Comparison of ENCODE assay signal across 16 cellular contexts in the genomic region with DNA sequence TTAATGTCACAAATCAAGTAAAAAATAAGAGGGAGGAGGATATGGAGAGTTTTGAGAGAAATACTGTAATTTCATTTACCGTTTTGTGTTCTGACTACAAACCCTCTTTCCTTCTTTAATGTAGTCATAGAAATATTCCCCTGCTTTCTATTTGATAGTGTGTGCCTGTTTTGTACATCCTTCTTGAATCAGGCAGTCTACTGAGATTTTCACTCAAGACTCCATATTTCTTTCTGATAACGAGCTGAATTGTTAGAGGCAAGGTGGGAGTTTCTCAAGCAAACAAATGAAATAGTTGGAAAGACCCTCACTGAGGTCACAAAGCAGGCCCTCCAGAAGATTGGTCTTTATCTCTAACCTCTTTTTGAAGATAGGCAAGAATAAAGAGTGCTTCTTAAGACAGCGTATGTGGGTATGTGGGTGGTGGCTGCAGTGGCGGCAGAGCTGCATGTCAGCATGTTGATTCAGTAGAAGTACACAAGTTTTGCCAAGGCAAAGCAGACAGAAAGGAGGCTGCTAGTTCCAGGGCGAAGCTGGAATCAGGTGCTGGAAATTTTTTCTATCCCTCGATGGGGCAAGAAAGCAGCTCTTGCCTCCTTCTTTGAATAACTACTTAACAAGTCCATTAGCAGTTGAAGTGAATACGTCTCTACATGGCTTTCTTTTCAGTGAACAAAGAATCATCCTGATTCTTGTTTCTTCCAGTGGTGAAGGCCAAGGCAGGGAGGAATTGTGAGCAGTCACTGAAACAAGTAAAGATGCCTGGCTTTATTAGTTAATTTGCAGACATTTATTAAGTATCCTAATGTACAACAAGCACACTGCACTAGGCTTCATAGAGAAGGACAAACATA.
DNase-seq lines count a peak whose midpoint lies in the region; ATAC-seq, FAIRE-seq and TF ChIP-seq lines count a peak whose summit lies in the region.
"Had no signal": no experiment of that assay in that cellular context is flagged by ENCODE, and none has a peak within 500 bp of the region (broad histone marks: within the 10 kb centered on the region; RNA-seq: fewer than 3 reads in every experiment).

No MANE protein-coding gene starts in this region.

- H3K36me3 Mint-ChIP-seq in activated CD4-positive, alpha-beta T cell treated with anti-CD3 and anti-CD28 coated beads, Interleukin-2, amount 10 ng/mL, durations not matched to agents 24 days and 14 days (ENCODE audit: low read depth) = peaks cover 2% of the 10 kb centered on the region
- H3K36me3 Mint-ChIP-seq in WTC11 = no peaks in the 10 kb centered on the region
- no peaks in the 10 kb centered on the region for H3K36me3 Mint-ChIP-seq in activated T-helper 2 cell treated with anti-CD3 and anti-CD28 coated beads, Interferon-gamma antibody, Interleukin-2, Interleukin-4, amounts not matched to agents 10 μg/mL and 5 μg/mL and 100 μg/mL, durations not matched to agents 14 hours and 24 hours and 36 hours (ENCODE audit: low read depth)
- H3K36me3 Mint-ChIP-seq: CD8-positive, alpha-beta memory T cell had no signal

- H3K27me3 ChIP-seq in keratinocyte (ENCODE audit: control insufficient read depth, extremely low read depth, insufficient read depth, low read length) (no peaks in the 10 kb centered on the region), testis (no peaks in the 10 kb centered on the region), sigmoid colon (no peaks in the 10 kb centered on the region)
- H3K27me3 ChIP-seq: neutrophil had no signal

- H3K27ac ChIP-seq in keratinocyte (ENCODE audit: control insufficient read depth, insufficient read depth, low read length) (no peak overlapping the region), testis (peak overlapping the region; percentile 8 to 75), sigmoid colon (no peak overlapping the region)
- H3K27ac ChIP-seq: lower lobe of right lung, neutrophil, SK-N-MC had no signal

- H3K4me1 Mint-ChIP-seq in activated CD4-positive, alpha-beta T cell treated with anti-CD3 and anti-CD28 coated beads, Interleukin-2, amount 10 ng/mL, durations not matched to agents 24 days and 14 days = peaks cover 5% of the 10 kb centered on the region
- peaks cover 10% of the 10 kb centered on the region for H3K4me1 Mint-ChIP-seq in WTC11
- no peaks in the 10 kb centered on the region for H3K4me1 Mint-ChIP-seq in activated T-helper 2 cell treated with anti-CD3 and anti-CD28 coated beads, Interferon-gamma antibody, Interleukin-2, Interleukin-4, amounts not matched to agents 10 μg/mL and 5 μg/mL and 100 μg/mL, durations not matched to agents 14 hours and 24 hours and 36 hours (ENCODE audit: low read depth)

- peak; percentile 51 for ATAC-seq in WTC11
- ATAC-seq: sciatic nerve had no signal

- 32 to 51% methylated on average over 7 of the region's 7 CpGs for WGBS in testis, 2 donors
- WGBS in sigmoid colon, 2 donors = 65 to 78% methylated on average over 7 of the region's 7 CpGs

- H3K4me1 ChIP-seq in keratinocyte (ENCODE audit: control insufficient read depth, extremely low read depth, insufficient read depth, low read length) = no peaks in the 10 kb centered on the region
- H3K4me1 ChIP-seq in testis = no peaks in the 10 kb centered on the region
- H3K4me1 ChIP-seq in sigmoid colon = no peaks in the 10 kb centered on the region
- H3K4me1 ChIP-seq: lower lobe of right lung had no signal

- POLR2A ChIA-PET in WTC11 (lab: Charles Lee) = no interaction called here

- CTCF ChIA-PET in WTC11 (lab: Charles Lee) = interaction anchor here (0.5 kb wide), 1 partner anchor 469 kb away, joined by 3 read pairs; no protein-coding TSS in a partner anchor

- no peaks in the 10 kb centered on the region for H3K36me3 ChIP-seq in keratinocyte (ENCODE audit: control insufficient read depth in 2 of 2, extremely low read depth in 1 of 2, insufficient read depth in 2 of 2, low read length in 2 of 2)
- H3K36me3 ChIP-seq in testis (ENCODE audit: low read depth, missing control alignments) = no peaks in the 10 kb centered on the region
- no peaks in the 10 kb centered on the region for H3K36me3 ChIP-seq in sigmoid colon
- H3K36me3 ChIP-seq: lower lobe of right lung, neutrophil had no signal

- TF ChIP-seq POLR2A in testis (IDR thresholded peaks at IDR 0.05) (no peak), sigmoid colon (IDR thresholded peaks at IDR 0.05) (no peak)

- H3K9me1 ChIP-seq in keratinocyte (ENCODE audit: control insufficient read depth, extremely low read depth, insufficient read depth, low read length) = no peaks in the 10 kb centered on the region

- H3K27me3 Mint-ChIP-seq in activated CD4-positive, alpha-beta T cell treated with anti-CD3 and anti-CD28 coated beads, Interleukin-2, amount 10 ng/mL, durations not matched to agents 24 days and 14 days = no peaks in the 10 kb centered on the region
- no peaks in the 10 kb centered on the region for H3K27me3 Mint-ChIP-seq in WTC11 (ENCODE audit: low read depth)
- no peaks in the 10 kb centered on the region for H3K27me3 Mint-ChIP-seq in activated T-helper 2 cell treated with anti-CD3 and anti-CD28 coated beads, Interferon-gamma antibody, Interleukin-2, Interleukin-4, amounts not matched to agents 10 μg/mL and 5 μg/mL and 100 μg/mL, durations not matched to agents 14 hours and 24 hours and 36 hours (ENCODE audit: low read depth)
- H3K27me3 Mint-ChIP-seq: CD8-positive, alpha-beta memory T cell had no signal

- no peaks in the 10 kb centered on the region for H4K20me1 ChIP-seq in keratinocyte (ENCODE audit: control insufficient read depth, extremely low read depth, insufficient read depth, low read length)

- H3K4me3 ChIP-seq in keratinocyte (ENCODE audit: control insufficient read depth in 2 of 3, extremely low read depth in 1 of 3, insufficient read depth in 2 of 3, low read depth in 1 of 3, low read length in 3 of 3) (no peak overlapping the region), testis (no peak overlapping the region), sigmoid colon (no peak overlapping the region)
- H3K4me3 ChIP-seq: lower lobe of right lung, SK-N-MC had no signal

- no peak overlapping the region for H3K4me2 ChIP-seq in keratinocyte (ENCODE audit: control insufficient read depth, extremely low read depth, insufficient read depth, low read depth, low read length)

- dilution Hi-C loops in keratinocyte (cut with MboI; ENCODE audit: extremely low pct_ligation_motif_present, low sequenced_read_pairs) = no loop called here

- H2AFZ ChIP-seq in keratinocyte (ENCODE audit: control insufficient read depth, low read length) = peak overlapping the region; percentile 58

- H3K9ac ChIP-seq in keratinocyte (ENCODE audit: control insufficient read depth, extremely low read depth, insufficient read depth, low read length) = no peak overlapping the region

- H3K9me3 ChIP-seq in keratinocyte (ENCODE audit: control insufficient read depth, low read depth, low read length) (no peaks in the 10 kb centered on the region), testis (no peaks in the 10 kb centered on the region), sigmoid colon (peaks cover 0 to 2% (median 0%) of the 10 kb centered on the region in 4 donors)
- H3K9me3 ChIP-seq: neutrophil had no signal

- H3K27ac Mint-ChIP-seq in activated CD4-positive, alpha-beta T cell treated with anti-CD3 and anti-CD28 coated beads, Interleukin-2, amount 10 ng/mL, durations not matched to agents 24 days and 14 days = peak overlapping the region; percentile 6
- peak overlapping the region; percentile 74 for H3K27ac Mint-ChIP-seq in WTC11
- H3K27ac Mint-ChIP-seq in activated T-helper 2 cell treated with anti-CD3 and anti-CD28 coated beads, Interferon-gamma antibody, Interleukin-2, Interleukin-4, amounts not matched to agents 10 μg/mL and 5 μg/mL and 100 μg/mL, durations not matched to agents 14 hours and 24 hours and 36 hours = no peak overlapping the region

- no peak for TF ChIP-seq EP300 in sigmoid colon (IDR thresholded peaks at IDR 0.05)

- H3K9me3 Mint-ChIP-seq in activated CD4-positive, alpha-beta T cell treated with anti-CD3 and anti-CD28 coated beads, Interleukin-2, amount 10 ng/mL, durations not matched to agents 24 days and 14 days = peaks cover 7% of the 10 kb centered on the region
- H3K9me3 Mint-ChIP-seq in WTC11 = peaks cover 4% of the 10 kb centered on the region; the same call in 1 of the 2 replicates
- H3K9me3 Mint-ChIP-seq in activated T-helper 2 cell treated with anti-CD3 and anti-CD28 coated beads, Interferon-gamma antibody, Interleukin-2, Interleukin-4, amounts not matched to agents 10 μg/mL and 5 μg/mL and 100 μg/mL, durations not matched to agents 14 hours and 24 hours and 36 hours = peaks cover 25% of the 10 kb centered on the region

- intact Hi-C loops in activated CD4-positive, alpha-beta T cell treated with anti-CD3 and anti-CD28 coated beads, Interleukin-2, amount 10 ng/mL, durations not matched to agents 24 days and 14 days (cut with micrococcal nuclease) = no loop called here
- intact Hi-C loops in testis (cut with DNase I; ENCODE audit: low total_unique reads) = no loop called here
- intact Hi-C loops in sigmoid colon (cut with DNase I) = no loop called here
- intact Hi-C loops in activated T-helper 2 cell treated with anti-CD3 and anti-CD28 coated beads, Interferon-gamma antibody, Interleukin-2, Interleukin-4, amounts not matched to agents 10 μg/mL and 5 μg/mL and 100 μg/mL, durations not matched to agents 14 hours and 24 hours and 36 hours (cut with micrococcal nuclease) = no loop called here

- FAIRE-seq in keratinocyte (lab: Jason Lieb, UNC) (no peak), frontal cortex (lab: Jason Lieb, UNC) (no peak)
- FAIRE-seq: A204.1 had no signal

- no peak overlapping the region for H3K4me3 Mint-ChIP-seq in activated CD4-positive, alpha-beta T cell treated with anti-CD3 and anti-CD28 coated beads, Interleukin-2, amount 10 ng/mL, durations not matched to agents 24 days and 14 days
- no peak overlapping the region for H3K4me3 Mint-ChIP-seq in WTC11
- no peak overlapping the region for H3K4me3 Mint-ChIP-seq in activated T-helper 2 cell treated with anti-CD3 and anti-CD28 coated beads, Interferon-gamma antibody, Interleukin-2, Interleukin-4, amounts not matched to agents 10 μg/mL and 5 μg/mL and 100 μg/mL, durations not matched to agents 14 hours and 24 hours and 36 hours (ENCODE audit: low read depth)

- no peaks in the 10 kb centered on the region for H3K79me2 ChIP-seq in keratinocyte (ENCODE audit: control insufficient read depth, insufficient read depth, low read length)

- peak; percentile 52 for DNase-seq in activated CD4-positive, alpha-beta T cell treated with anti-CD3 and anti-CD28 coated beads, Interleukin-2, amount 10 ng/mL, durations not matched to agents 24 days and 14 days
- DNase-seq in activated CD4-positive, alpha-beta T cell treated with anti-CD3 and anti-CD28 coated beads, Interleukin-2, amount 50 U/mL, for 48 hours = no peak
- no peak for DNase-seq in WTC11 (ENCODE audit: low spot score)
- DNase-seq in keratinocyte (ENCODE audit: low read depth, low spot score) = no peak
- DNase-seq in testis = peak; percentile 45
- DNase-seq in frontal cortex (ENCODE audit: low spot score in 2 of 2) = no peak
- DNase-seq in sigmoid colon = no peak
- DNase-seq in activated T-helper 2 cell treated with anti-CD3 and anti-CD28 coated beads, Interferon-gamma antibody, Interleukin-2, Interleukin-4, amounts not matched to agents 10 μg/mL and 5 μg/mL and 100 μg/mL, durations not matched to agents 14 hours and 24 hours and 36 hours (ENCODE audit: low spot score) = no peak
- DNase-seq: CD8-positive, alpha-beta memory T cell; lower lobe of right lung; NCI-H187; stimulated activated CD4-positive, alpha-beta T cell treated with anti-CD3 and anti-CD28 coated beads, Interleukin-2, amount 100 ng/mL, for 48 hours had no signal

- TF ChIP-seq CTCF in WTC11 (IDR thresholded peaks at IDR 0.05) (no peak), keratinocyte (optimal IDR thresholded peaks at IDR 0.05 in 1 of 3, IDR thresholded peaks at IDR 0.05 in 1 of 3, conservative IDR thresholded peaks at IDR 0.05 in 1 of 3; ENCODE audit: extremely low read depth in 1 of 3, insufficient read depth in 2 of 3, low read length in 3 of 3) (no peak), testis (IDR thresholded peaks at IDR 0.05) (no peak), sigmoid colon (IDR thresholded peaks at IDR 0.05) (no peak)

Comparison
In these comparisons a context has a peak if more than half of its experiments do, and no peak if none do; other contexts are left out.
1. DNase-seq: peak in activated CD4-positive, alpha-beta T cell treated with anti-CD3 and anti-CD28 coated beads, Interleukin-2, amount 10 ng/mL, durations not matched to agents 24 days and 14 days (single experiment) and testis (single experiment); none in activated CD4-positive, alpha-beta T cell treated with anti-CD3 and anti-CD28 coated beads, Interleukin-2, amount 50 U/mL, for 48 hours (0 of 2), WTC11 (single experiment), keratinocyte (single experiment), frontal cortex (0 of 2), sigmoid colon (single experiment) and activated T-helper 2 cell treated with anti-CD3 and anti-CD28 coated beads, Interferon-gamma antibody, Interleukin-2, Interleukin-4, amounts not matched to agents 10 μg/mL and 5 μg/mL and 100 μg/mL, durations not matched to agents 14 hours and 24 hours and 36 hours (single experiment).
2. H3K27ac ChIP-seq: peak in testis (2 of 2); none in keratinocyte (single experiment) and sigmoid colon (0 of 4).